ENCODE assay signal across 2 cellular contexts in genomic region chr2:219409619-219410018, GRCh38.
TF ChIP-seq lines count a peak whose summit lies in the region.

No MANE protein-coding gene starts in this region.

TF ChIP-seq in IMR-90, 13 proteins besides CTCF, POLR2A, EP300 and RAD21:
- TF ChIP-seq CEBPB (IDR thresholded peaks at IDR 0.05; ENCODE audit: low read depth, low read length) (no peak), USF2 (IDR thresholded peaks at IDR 0.05; ENCODE audit: low read depth, low read length) (no peak), MXI1 (IDR thresholded peaks at IDR 0.05; ENCODE audit: borderline replicate concordance, low read depth, low read length) (no peak), RCOR1 (IDR thresholded peaks at IDR 0.05; ENCODE audit: insufficient replicate concordance, low read length) (no peak), FOS (IDR thresholded peaks at IDR 0.05; ENCODE audit: low read depth, low read length) (no peak), CHD1 (IDR thresholded peaks at IDR 0.05; ENCODE audit: low read depth, low read length) (no peak), BHLHE40 (IDR thresholded peaks at IDR 0.05; ENCODE audit: low read depth, low read length) (no peak), MAFK (IDR thresholded peaks at IDR 0.05; ENCODE audit: low read depth, low read length) (no peak), MAZ (IDR thresholded peaks at IDR 0.05; ENCODE audit: borderline replicate concordance, low read depth, low read length) (no peak), NFE2L2 (IDR thresholded peaks at IDR 0.05; ENCODE audit: low read depth, low read length) (no peak), RFX5 (IDR thresholded peaks at IDR 0.05; ENCODE audit: low read depth, low read length) (no peak), SMC3 (IDR thresholded peaks at IDR 0.05; ENCODE audit: low read depth, low read length) (no peak)
- TF ChIP-seq, protein P1, sequence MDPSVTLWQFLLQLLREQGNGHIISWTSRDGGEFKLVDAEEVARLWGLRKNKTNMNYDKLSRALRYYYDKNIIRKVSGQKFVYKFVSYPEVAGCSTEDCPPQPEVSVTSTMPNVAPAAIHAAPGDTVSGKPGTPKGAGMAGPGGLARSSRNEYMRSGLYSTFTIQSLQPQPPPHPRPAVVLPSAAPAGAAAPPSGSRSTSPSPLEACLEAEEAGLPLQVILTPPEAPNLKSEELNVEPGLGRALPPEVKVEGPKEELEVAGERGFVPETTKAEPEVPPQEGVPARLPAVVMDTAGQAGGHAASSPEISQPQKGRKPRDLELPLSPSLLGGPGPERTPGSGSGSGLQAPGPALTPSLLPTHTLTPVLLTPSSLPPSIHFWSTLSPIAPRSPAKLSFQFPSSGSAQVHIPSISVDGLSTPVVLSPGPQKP (IDR thresholded peaks at IDR 0.05; ENCODE audit: borderline replicate concordance, low read depth, low read length), result no peak

TF ChIP-seq in H1, 55 proteins besides CTCF, POLR2A, EP300 and RAD21:
- TF ChIP-seq RNF2 (IDR thresholded peaks at IDR 0.05; ENCODE audit: borderline replicate concordance, low read depth, low read length, missing control alignments, poor library complexity, severe bottlenecking), result no peak
- no peak for TF ChIP-seq POLR2AphosphoS5 (IDR thresholded peaks at IDR 0.05; ENCODE audit: low read depth, low read length)
- TF ChIP-seq NRF1 (IDR thresholded peaks at IDR 0.05; ENCODE audit: low read depth, low read length), result no peak
- TF ChIP-seq MAFK (IDR thresholded peaks at IDR 0.05; ENCODE audit: low read depth, low read length), result no peak
